ENCODE assay signal across 1 cellular context in genomic region chr4:122542411-122543236, GRCh38.
A peak's percentile ranks its signal among the peaks of the same experiment; 100 is the strongest.
TF ChIP-seq lines count a peak whose summit lies in the region.

No MANE protein-coding gene starts in this region.

TF ChIP-seq in GM12878, 131 proteins besides CTCF, POLR2A, EP300 and RAD21 (continued from another document):
- TF ChIP-seq BCL3 (IDR thresholded peaks at IDR 0.05; ENCODE audit: borderline replicate concordance, insufficient read depth, low read depth, low read length, poor library complexity, severe bottlenecking): no peak
- TF ChIP-seq, protein P1, sequence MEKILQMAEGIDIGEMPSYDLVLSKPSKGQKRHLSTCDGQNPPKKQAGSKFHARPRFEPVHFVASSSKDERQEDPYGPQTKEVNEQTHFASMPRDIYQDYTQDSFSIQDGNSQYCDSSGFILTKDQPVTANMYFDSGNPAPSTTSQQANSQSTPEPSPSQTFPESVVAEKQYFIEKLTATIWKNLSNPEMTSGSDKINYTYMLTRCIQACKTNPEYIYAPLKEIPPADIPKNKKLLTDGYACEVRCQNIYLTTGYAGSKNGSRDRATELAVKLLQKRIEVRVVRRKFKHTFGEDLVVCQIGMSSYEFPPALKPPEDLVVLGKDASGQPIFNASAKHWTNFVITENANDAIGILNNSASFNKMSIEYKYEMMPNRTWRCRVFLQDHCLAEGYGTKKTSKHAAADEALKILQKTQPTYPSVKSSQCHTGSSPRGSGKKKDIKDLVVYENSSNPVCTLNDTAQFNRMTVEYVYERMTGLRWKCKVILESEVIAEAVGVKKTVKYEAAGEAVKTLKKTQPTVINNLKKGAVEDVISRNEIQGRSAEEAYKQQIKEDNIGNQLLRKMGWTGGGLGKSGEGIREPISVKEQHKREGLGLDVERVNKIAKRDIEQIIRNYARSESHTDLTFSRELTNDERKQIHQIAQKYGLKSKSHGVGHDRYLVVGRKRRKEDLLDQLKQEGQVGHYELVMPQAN (conservative IDR thresholded peaks at IDR 0.05): no peak
- no peak for TF ChIP-seq IRF5 (IDR thresholded peaks at IDR 0.05; ENCODE audit: borderline replicate concordance)
- peak; percentile 65; the same call in 1 of the 2 replicates for TF ChIP-seq CREM (IDR thresholded peaks at IDR 0.05; ENCODE audit: low read depth)
- TF ChIP-seq, protein P2, sequence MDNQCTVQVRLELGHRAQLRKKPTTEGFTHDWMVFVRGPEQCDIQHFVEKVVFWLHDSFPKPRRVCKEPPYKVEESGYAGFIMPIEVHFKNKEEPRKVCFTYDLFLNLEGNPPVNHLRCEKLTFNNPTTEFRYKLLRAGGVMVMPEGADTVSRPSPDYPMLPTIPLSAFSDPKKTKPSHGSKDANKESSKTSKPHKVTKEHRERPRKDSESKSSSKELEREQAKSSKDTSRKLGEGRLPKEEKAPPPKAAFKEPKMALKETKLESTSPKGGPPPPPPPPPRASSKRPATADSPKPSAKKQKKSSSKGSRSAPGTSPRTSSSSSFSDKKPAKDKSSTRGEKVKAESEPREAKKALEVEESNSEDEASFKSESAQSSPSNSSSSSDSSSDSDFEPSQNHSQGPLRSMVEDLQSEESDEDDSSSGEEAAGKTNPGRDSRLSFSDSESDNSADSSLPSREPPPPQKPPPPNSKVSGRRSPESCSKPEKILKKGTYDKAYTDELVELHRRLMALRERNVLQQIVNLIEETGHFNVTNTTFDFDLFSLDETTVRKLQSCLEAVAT (IDR thresholded peaks at IDR 0.05): no peak
- TF ChIP-seq SMAD1 (IDR thresholded peaks at IDR 0.05; ENCODE audit: low read depth, partially characterized antibody): no peak
- peak in 1 of 2 experiments; percentile 72; a peak in 1 of 4 replicates for TF ChIP-seq CEBPB (IDR thresholded peaks at IDR 0.05; ENCODE audit: borderline replicate concordance in 1 of 2, low read depth in 2 of 2, low read length in 2 of 2)
- TF ChIP-seq E2F4 (IDR thresholded peaks at IDR 0.05; ENCODE audit: low read depth, low read length): no peak
- peak; percentile 99 for TF ChIP-seq NFIC (IDR thresholded peaks at IDR 0.05; ENCODE audit: low read depth, low read length)
- no peak for TF ChIP-seq SIX5 (IDR thresholded peaks at IDR 0.05; ENCODE audit: low read depth, low read length, severe bottlenecking)
- TF ChIP-seq ZNF217 (IDR thresholded peaks at IDR 0.05): 0 out of 2 replicates have a peak, but pooled peaks have one; percentile 40
- TF ChIP-seq BACH1 (IDR thresholded peaks at IDR 0.05; ENCODE audit: borderline replicate concordance): no peak
- peak; percentile 98 for TF ChIP-seq MEF2A (IDR thresholded peaks at IDR 0.05; ENCODE audit: insufficient read depth, low read depth, low read length)
- TF ChIP-seq MXI1 (IDR thresholded peaks at IDR 0.05; ENCODE audit: low read depth, low read length): peak; percentile 17; the same call in 1 of the 2 replicates
- no peak for TF ChIP-seq EGR1 (IDR thresholded peaks at IDR 0.05; ENCODE audit: borderline replicate concordance in 1 of 2, low read depth in 2 of 2, low read length in 2 of 2)
- TF ChIP-seq EED (IDR thresholded peaks at IDR 0.05; ENCODE audit: low read depth): peak; percentile 63; the same call in 1 of the 2 replicates
- peak in 1 of 2 experiments; percentile 54; a peak in 1 of 4 replicates for TF ChIP-seq ETV6 (conservative IDR thresholded peaks at IDR 0.05 in 1 of 2, IDR thresholded peaks at IDR 0.05 in 1 of 2; ENCODE audit: borderline replicate concordance in 1 of 2, low read depth in 1 of 2)
- peak; percentile 37; the same call in 1 of the 2 replicates for TF ChIP-seq ATF7 (IDR thresholded peaks at IDR 0.05; ENCODE audit: low read depth)
- TF ChIP-seq TCF3 (IDR thresholded peaks at IDR 0.05; ENCODE audit: borderline replicate concordance, insufficient read depth, low read depth, low read length): no peak
- no peak for TF ChIP-seq IKZF2 (IDR thresholded peaks at IDR 0.05)
- no peak for TF ChIP-seq HDGF (IDR thresholded peaks at IDR 0.05)
- TF ChIP-seq CHD4 (IDR thresholded peaks at IDR 0.05): no peak
- no peak for TF ChIP-seq ZNF622 (IDR thresholded peaks at IDR 0.05)
- TF ChIP-seq BRCA1 (IDR thresholded peaks at IDR 0.05; ENCODE audit: low read depth, low read length): no peak
- TF ChIP-seq, protein P3, sequence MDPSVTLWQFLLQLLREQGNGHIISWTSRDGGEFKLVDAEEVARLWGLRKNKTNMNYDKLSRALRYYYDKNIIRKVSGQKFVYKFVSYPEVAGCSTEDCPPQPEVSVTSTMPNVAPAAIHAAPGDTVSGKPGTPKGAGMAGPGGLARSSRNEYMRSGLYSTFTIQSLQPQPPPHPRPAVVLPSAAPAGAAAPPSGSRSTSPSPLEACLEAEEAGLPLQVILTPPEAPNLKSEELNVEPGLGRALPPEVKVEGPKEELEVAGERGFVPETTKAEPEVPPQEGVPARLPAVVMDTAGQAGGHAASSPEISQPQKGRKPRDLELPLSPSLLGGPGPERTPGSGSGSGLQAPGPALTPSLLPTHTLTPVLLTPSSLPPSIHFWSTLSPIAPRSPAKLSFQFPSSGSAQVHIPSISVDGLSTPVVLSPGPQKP (IDR thresholded peaks at IDR 0.05; ENCODE audit: low read depth, low read length): no peak
- no peak for TF ChIP-seq ESRRA (IDR thresholded peaks at IDR 0.05; ENCODE audit: low read length)
- TF ChIP-seq CBFB (IDR thresholded peaks at IDR 0.05; ENCODE audit: low read depth): peak; percentile 57; the same call in 1 of the 2 replicates
- no peak for TF ChIP-seq SUPT20H (IDR thresholded peaks at IDR 0.05; ENCODE audit: borderline replicate concordance, control insufficient read depth, low read depth, low read length)
- TF ChIP-seq BHLHE40 (IDR thresholded peaks at IDR 0.05; ENCODE audit: borderline replicate concordance in 1 of 2, low read depth in 2 of 2, low read length in 1 of 2): no peak
- peak; percentile 97 for TF ChIP-seq JUNB (IDR thresholded peaks at IDR 0.05)
- no peak for TF ChIP-seq ZNF592 (IDR thresholded peaks at IDR 0.05)
- TF ChIP-seq, protein P4, sequence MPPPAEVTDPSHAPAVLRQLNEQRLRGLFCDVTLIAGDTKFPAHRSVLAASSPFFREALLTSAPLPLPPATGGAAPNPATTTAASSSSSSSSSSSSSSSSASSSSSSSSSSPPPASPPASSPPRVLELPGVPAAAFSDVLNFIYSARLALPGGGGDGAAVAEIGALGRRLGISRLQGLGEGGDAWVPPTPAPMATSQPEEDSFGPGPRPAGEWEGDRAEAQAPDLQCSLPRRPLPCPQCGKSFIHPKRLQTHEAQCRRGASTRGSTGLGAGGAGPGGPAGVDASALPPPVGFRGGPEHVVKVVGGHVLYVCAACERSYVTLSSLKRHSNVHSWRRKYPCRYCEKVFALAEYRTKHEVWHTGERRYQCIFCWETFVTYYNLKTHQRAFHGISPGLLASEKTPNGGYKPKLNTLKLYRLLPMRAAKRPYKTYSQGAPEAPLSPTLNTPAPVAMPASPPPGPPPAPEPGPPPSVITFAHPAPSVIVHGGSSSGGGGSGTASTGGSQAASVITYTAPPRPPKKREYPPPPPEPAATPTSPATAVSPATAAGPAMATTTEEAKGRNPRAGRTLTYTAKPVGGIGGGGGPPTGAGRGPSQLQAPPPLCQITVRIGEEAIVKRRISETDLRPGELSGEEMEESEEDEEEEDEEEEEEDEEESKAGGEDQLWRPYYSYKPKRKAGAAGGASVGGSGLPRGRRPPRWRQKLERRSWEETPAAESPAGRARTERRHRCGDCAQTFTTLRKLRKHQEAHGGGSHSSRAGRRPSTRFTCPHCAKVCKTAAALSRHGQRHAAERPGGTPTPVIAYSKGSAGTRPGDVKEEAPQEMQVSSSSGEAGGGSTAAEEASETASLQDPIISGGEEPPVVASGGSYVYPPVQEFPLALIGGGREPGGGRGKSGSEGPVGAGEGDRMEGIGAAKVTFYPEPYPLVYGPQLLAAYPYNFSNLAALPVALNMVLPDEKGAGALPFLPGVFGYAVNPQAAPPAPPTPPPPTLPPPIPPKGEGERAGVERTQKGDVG (CRISPR knock-in tag; IDR thresholded peaks at IDR 0.05): no peak
- TF ChIP-seq, protein P5, sequence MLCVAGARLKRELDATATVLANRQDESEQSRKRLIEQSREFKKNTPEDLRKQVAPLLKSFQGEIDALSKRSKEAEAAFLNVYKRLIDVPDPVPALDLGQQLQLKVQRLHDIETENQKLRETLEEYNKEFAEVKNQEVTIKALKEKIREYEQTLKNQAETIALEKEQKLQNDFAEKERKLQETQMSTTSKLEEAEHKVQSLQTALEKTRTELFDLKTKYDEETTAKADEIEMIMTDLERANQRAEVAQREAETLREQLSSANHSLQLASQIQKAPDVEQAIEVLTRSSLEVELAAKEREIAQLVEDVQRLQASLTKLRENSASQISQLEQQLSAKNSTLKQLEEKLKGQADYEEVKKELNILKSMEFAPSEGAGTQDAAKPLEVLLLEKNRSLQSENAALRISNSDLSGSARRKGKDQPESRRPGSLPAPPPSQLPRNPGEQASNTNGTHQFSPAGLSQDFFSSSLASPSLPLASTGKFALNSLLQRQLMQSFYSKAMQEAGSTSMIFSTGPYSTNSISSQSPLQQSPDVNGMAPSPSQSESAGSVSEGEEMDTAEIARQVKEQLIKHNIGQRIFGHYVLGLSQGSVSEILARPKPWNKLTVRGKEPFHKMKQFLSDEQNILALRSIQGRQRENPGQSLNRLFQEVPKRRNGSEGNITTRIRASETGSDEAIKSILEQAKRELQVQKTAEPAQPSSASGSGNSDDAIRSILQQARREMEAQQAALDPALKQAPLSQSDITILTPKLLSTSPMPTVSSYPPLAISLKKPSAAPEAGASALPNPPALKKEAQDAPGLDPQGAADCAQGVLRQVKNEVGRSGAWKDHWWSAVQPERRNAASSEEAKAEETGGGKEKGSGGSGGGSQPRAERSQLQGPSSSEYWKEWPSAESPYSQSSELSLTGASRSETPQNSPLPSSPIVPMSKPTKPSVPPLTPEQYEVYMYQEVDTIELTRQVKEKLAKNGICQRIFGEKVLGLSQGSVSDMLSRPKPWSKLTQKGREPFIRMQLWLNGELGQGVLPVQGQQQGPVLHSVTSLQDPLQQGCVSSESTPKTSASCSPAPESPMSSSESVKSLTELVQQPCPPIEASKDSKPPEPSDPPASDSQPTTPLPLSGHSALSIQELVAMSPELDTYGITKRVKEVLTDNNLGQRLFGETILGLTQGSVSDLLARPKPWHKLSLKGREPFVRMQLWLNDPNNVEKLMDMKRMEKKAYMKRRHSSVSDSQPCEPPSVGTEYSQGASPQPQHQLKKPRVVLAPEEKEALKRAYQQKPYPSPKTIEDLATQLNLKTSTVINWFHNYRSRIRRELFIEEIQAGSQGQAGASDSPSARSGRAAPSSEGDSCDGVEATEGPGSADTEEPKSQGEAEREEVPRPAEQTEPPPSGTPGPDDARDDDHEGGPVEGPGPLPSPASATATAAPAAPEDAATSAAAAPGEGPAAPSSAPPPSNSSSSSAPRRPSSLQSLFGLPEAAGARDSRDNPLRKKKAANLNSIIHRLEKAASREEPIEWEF (IDR thresholded peaks at IDR 0.05; ENCODE audit: insufficient replicate concordance, low read depth, low read length): peak; percentile 18
- no peak for TF ChIP-seq STAT3 (IDR thresholded peaks at IDR 0.05; ENCODE audit: low read depth, low read length)
- no peak for TF ChIP-seq FOXK2 (IDR thresholded peaks at IDR 0.05)
- TF ChIP-seq CBX5 (IDR thresholded peaks at IDR 0.05; ENCODE audit: low read depth): no peak
TF ChIP-seq in GM12878: peak in this region for 29.
